ENCODE assay signal across 12 cellular contexts in genomic region chr13:106182404-106182803, GRCh38.
DNase-seq lines count a peak whose midpoint lies in the region; ATAC-seq, FAIRE-seq and TF ChIP-seq lines count a peak whose summit lies in the region.
"Had no signal": no experiment of that assay in that cellular context is flagged by ENCODE, and none has a peak within 500 bp of the region (broad histone marks: within the 10 kb centered on the region; RNA-seq: fewer than 3 reads in every experiment).

No MANE protein-coding gene starts in this region.

- WGBS in body of pancreas, 2 donors = 49 to 72% methylated on average over 6 of the region's 6 CpGs

- no peaks in the 10 kb centered on the region for H3K4me1 ChIP-seq in body of pancreas
- H3K4me1 ChIP-seq: HAP-1, parathyroid adenoma had no signal

- ATAC-seq in stimulated activated naive CD8-positive, alpha-beta T cell treated with anti-CD3 and anti-CD28 coated beads, Interleukin-15, Interleukin-2, amounts not matched to agents 100 U/mL and 50 U/mL, for 24 hours = no peak
- no peak for ATAC-seq in body of pancreas

- no peak overlapping the region for H3K27ac ChIP-seq in body of pancreas
- H3K27ac ChIP-seq: parathyroid adenoma had no signal

- H3K9me3 ChIP-seq in body of pancreas = no peaks in the 10 kb centered on the region
- H3K9me3 ChIP-seq: HAP-1 had no signal

- no peaks in the 10 kb centered on the region for H3K36me3 ChIP-seq in body of pancreas (replicated peaks in 1 of 2; ENCODE audit: insufficient read depth in 1 of 2, low read depth in 2 of 2)
- H3K36me3 ChIP-seq: HAP-1 had no signal

- intact Hi-C loops in body of pancreas (cut with DNase I) = no loop called here

- FAIRE-seq in HTR-8/SVneo (lab: Jason Lieb, UNC) = no peak

- DNase-seq in AG08396 (ENCODE audit: low spot score) (peak; percentile 36), HTR-8/SVneo (ENCODE audit: insufficient read length, low spot score) (peak; percentile 48), SKM-1 treated with dmso at 0.1 percent for 144 hours (lab: John Stamatoyannopoulos, UW; ENCODE audit: unreplicated experiment) (peak; percentile 91), foreskin melanocyte (peak; percentile 72), nucleus accumbens (lab: John Stamatoyannopoulos, UW) (no peak), NCI-H82 (lab: John Stamatoyannopoulos, UW) (no peak), body of pancreas (no peak)
- no peak for DNase-seq in stimulated activated naive CD8-positive, alpha-beta T cell treated with anti-CD3 and anti-CD28 coated beads, Interleukin-15, Interleukin-2, amounts not matched to agents 100 U/mL and 50 U/mL, for 24 hours
- DNase-seq: anterior cingulate cortex; CD4-positive, alpha-beta memory T cell had no signal

- no peak for TF ChIP-seq CTCF in body of pancreas (IDR thresholded peaks at IDR 0.05)

- no peaks in the 10 kb centered on the region for H3K27me3 ChIP-seq in body of pancreas

- H3K4me3 ChIP-seq in body of pancreas = no peak overlapping the region
- H3K4me3 ChIP-seq: HAP-1 had no signal

- no peak for TF ChIP-seq POLR2A in body of pancreas (IDR thresholded peaks at IDR 0.05)

Comparison
In these comparisons a context has a peak if more than half of its experiments do, and no peak if none do; other contexts are left out.
1. DNase-seq: peak in AG08396 (single experiment), HTR-8/SVneo (single experiment), SKM-1 treated with dmso at 0.1 percent for 144 hours (single experiment) and foreskin melanocyte (single experiment); none in nucleus accumbens (0 of 56), NCI-H82 (single experiment), stimulated activated naive CD8-positive, alpha-beta T cell treated with anti-CD3 and anti-CD28 coated beads, Interleukin-15, Interleukin-2, amounts not matched to agents 100 U/mL and 50 U/mL, for 24 hours (single experiment) and body of pancreas (0 of 4).